In genomic region chr17:75612906-75613626, GRCh38 we compare ENCODE assay signal across 1 cellular context.
TF ChIP-seq lines count a peak whose summit lies in the region.

No MANE protein-coding gene starts in this region.

TF ChIP-seq in A549, 52 proteins besides CTCF, POLR2A, EP300 and RAD21 (continued from another document):
- TF ChIP-seq ELK1 (IDR thresholded peaks at IDR 0.05; ENCODE audit: low read depth, low read length), result no peak
- no peak for TF ChIP-seq FOSL2 (IDR thresholded peaks at IDR 0.05)
- no peak for TF ChIP-seq FOSL2 (CRISPR knock-in tag; IDR thresholded peaks at IDR 0.05)
- TF ChIP-seq USF2 (IDR thresholded peaks at IDR 0.05), result no peak
- no peak for TF ChIP-seq SREBF2 (IDR thresholded peaks at IDR 0.05)
- no peak for TF ChIP-seq BCL3 (IDR thresholded peaks at IDR 0.05)
- no peak for TF ChIP-seq HMGXB4 (CRISPR knock-in tag; IDR thresholded peaks at IDR 0.05; ENCODE audit: borderline replicate concordance)
- no peak for TF ChIP-seq NR3C1 (IDR thresholded peaks at IDR 0.05)
- TF ChIP-seq CBX8 (IDR thresholded peaks at IDR 0.05), result no peak
- no peak for TF ChIP-seq HDAC2 (IDR thresholded peaks at IDR 0.05)
